Comparison of ENCODE assay signal across 1 cellular context in the genomic region with DNA sequence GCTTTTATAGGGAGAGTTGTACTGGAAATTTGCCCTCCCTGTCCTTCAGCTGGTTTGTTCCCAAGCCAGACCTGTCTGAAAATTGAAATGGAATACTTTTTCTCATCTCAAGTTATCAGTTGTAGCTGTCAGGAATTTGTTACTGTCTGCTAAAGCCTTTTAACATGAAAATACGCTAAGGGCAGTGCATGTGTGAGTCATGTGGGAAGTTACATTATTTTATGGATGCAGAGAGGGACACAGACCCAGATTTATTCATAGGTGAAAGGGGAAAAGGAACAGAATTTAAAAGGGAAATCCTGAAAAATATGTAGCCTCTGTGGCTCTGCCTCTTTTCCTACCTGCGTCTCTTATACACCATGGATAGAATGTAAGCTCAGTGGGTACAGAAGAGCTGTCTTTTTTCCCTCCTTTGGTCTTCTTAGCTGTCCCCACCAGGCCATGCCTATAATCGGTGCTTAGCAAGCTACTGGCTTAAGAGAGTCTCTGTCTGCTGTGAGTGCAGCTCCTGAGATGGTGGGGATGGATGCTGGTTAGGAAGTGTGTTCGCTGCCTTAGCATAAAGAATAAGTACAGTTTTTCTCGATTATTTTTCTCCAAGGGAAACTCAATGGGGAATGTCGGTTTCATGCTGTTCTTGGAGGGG.
TF ChIP-seq lines count a peak whose summit lies in the region.

No MANE protein-coding gene starts in this region.

TF ChIP-seq in HEK293, 187 proteins besides CTCF, POLR2A, EP300 and RAD21 (continued from another document):
- TF ChIP-seq ZNF292 (tag by site-specific recombination; IDR thresholded peaks at IDR 0.05; ENCODE audit: borderline replicate concordance, low read depth) = no peak
- TF ChIP-seq PRDM1 (tag by site-specific recombination; IDR thresholded peaks at IDR 0.05) = peak; percentile 61; the same call in 1 of the 2 replicates
- no peak for TF ChIP-seq ZNF677 (tag by site-specific recombination; IDR thresholded peaks at IDR 0.05)
- 0 out of 2 replicates have a peak, but pooled peaks have one; percentile 35 for TF ChIP-seq PRDM4 (tag by site-specific recombination; IDR thresholded peaks at IDR 0.05)
- peak; percentile 80 for TF ChIP-seq PRDM10 (tag by site-specific recombination; IDR thresholded peaks at IDR 0.05)
- no peak for TF ChIP-seq ZNF423 (tag by site-specific recombination; IDR thresholded peaks at IDR 0.05)
- peak; percentile 32; the same call in 1 of the 2 replicates for TF ChIP-seq ZNF692 (tag by site-specific recombination; IDR thresholded peaks at IDR 0.05)
- TF ChIP-seq MYNN (tag by site-specific recombination; IDR thresholded peaks at IDR 0.05; ENCODE audit: borderline replicate concordance) = peak; percentile 93
- TF ChIP-seq, protein P1, sequence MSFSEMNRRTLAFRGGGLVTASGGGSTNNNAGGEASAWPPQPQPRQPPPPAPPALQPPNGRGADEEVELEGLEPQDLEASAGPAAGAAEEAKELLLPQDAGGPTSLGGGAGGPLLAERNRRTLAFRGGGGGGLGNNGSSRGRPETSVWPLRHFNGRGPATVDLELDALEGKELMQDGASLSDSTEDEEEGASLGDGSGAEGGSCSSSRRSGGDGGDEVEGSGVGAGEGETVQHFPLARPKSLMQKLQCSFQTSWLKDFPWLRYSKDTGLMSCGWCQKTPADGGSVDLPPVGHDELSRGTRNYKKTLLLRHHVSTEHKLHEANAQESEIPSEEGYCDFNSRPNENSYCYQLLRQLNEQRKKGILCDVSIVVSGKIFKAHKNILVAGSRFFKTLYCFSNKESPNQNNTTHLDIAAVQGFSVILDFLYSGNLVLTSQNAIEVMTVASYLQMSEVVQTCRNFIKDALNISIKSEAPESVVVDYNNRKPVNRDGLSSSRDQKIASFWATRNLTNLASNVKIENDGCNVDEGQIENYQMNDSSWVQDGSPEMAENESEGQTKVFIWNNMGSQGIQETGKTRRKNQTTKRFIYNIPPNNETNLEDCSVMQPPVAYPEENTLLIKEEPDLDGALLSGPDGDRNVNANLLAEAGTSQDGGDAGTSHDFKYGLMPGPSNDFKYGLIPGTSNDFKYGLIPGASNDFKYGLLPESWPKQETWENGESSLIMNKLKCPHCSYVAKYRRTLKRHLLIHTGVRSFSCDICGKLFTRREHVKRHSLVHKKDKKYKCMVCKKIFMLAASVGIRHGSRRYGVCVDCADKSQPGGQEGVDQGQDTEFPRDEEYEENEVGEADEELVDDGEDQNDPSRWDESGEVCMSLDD (tag by site-specific recombination; IDR thresholded peaks at IDR 0.05) = no peak
- TF ChIP-seq ZNF768 (tag by site-specific recombination; IDR thresholded peaks at IDR 0.05) = no peak
- no peak for TF ChIP-seq ZNF214 (tag by site-specific recombination; IDR thresholded peaks at IDR 0.05; ENCODE audit: borderline replicate concordance)
- no peak for TF ChIP-seq ZNF335 (tag by site-specific recombination; conservative IDR thresholded peaks at IDR 0.05)
- no peak for TF ChIP-seq ZNF561 (tag by site-specific recombination; IDR thresholded peaks at IDR 0.05; ENCODE audit: borderline replicate concordance)
- no peak for TF ChIP-seq GLI2 (tag by site-specific recombination; IDR thresholded peaks at IDR 0.05; ENCODE audit: borderline replicate concordance, low read depth)
- no peak for TF ChIP-seq ZBTB8A (tag by site-specific recombination; IDR thresholded peaks at IDR 0.05)
- TF ChIP-seq ZBTB7A (tag by site-specific recombination; IDR thresholded peaks at IDR 0.05; ENCODE audit: low read depth) = no peak
- no peak for TF ChIP-seq ZNF184 (tag by site-specific recombination; IDR thresholded peaks at IDR 0.05)
- TF ChIP-seq ZNF223 (tag by site-specific recombination; IDR thresholded peaks at IDR 0.05) = no peak
